In genomic region chr4:151788021-151788420, GRCh38 we compare ENCODE assay signal across 18 cellular contexts.
"Had no signal": no experiment of that assay in that cellular context is flagged by ENCODE, and none has a peak within 500 bp of the region (broad histone marks: within the 10 kb centered on the region; RNA-seq: fewer than 3 reads in every experiment).

No MANE protein-coding gene starts in this region.

- H3K4me3 ChIP-seq: coronary artery, dorsolateral prefrontal cortex, esophagus squamous epithelium, gastrocnemius medialis, heart right ventricle, left lung, lower lobe of right lung had no signal

- DNase-seq: dermis blood vessel endothelial cell; dorsolateral prefrontal cortex; effector CD4-positive, alpha-beta T cell; effector memory CD4-positive, alpha-beta T cell; esophagus squamous epithelium; foreskin fibroblast; foreskin melanocyte; gastrocnemius medialis; glutamatergic neuron; head of caudate nucleus; heart right ventricle; hippocampal formation; left cardiac atrium; left lung; left ventricle myocardium superior; lower lobe of right lung; mesenchymal stem cell had no signal

- H3K4me1 ChIP-seq: esophagus squamous epithelium, gastrocnemius medialis, left lung, lower lobe of right lung had no signal

- ATAC-seq: gastrocnemius medialis, heart right ventricle, left cardiac atrium, left lung, left ventricle myocardium superior, lower lobe of right lung had no signal

- H3K9me3 ChIP-seq: esophagus squamous epithelium, gastrocnemius medialis, heart right ventricle, left lung, lower lobe of right lung had no signal

- H3K27ac ChIP-seq: coronary artery, dorsolateral prefrontal cortex, esophagus squamous epithelium, gastrocnemius medialis, heart right ventricle, left lung, lower lobe of right lung had no signal

- H3K27me3 ChIP-seq: dorsolateral prefrontal cortex, esophagus squamous epithelium, gastrocnemius medialis, heart right ventricle had no signal

- H3K36me3 ChIP-seq: esophagus squamous epithelium, gastrocnemius medialis, heart right ventricle, left lung, lower lobe of right lung had no signal
